Comparison of ENCODE assay signal across 8 cellular contexts in the genomic region with DNA sequence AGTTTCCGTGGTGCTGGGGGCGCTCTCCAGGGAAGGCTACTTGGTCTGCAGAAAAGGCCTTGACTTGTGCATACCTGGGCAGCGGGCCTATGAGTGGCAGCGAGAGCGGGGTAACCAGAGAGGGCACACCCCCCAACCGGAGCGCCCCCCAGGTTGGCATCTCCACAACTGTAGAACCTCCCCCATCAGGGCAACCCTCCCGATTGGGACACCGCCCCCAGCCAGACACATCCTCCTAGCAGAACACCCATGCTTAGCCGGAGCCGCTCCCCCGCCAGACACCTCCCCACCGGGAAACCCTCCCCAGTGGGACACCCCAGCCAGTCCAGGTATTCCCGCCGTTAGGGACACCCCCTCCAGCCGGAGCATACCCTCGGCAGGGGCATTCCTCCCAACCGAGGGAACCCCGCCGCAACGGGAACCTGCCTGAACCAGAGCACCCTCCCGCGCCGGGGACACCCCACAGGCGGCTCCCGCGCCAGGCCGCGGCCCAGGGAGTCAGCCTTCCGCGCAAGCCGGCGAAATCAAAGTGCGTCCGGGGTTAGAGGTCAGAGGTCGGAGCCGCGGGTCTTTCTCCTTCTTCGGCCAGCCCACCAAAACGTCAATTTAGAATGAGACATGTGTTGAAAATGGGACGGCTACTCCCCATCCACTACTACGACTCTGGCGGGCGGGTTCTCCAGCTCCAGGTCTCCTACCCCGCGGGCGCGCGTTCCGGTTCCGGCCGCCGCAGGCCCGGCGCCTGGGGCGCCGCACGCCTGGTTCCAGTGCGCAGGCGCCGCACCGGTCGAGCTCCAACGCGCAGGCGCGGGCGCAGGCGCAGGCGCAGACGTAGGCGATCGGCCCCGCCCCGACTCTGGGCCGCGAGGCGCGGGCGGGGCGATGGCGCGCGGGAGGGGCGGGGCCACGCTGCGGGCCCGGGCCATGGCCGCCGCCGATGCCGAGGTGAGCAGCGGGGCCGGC. TPM values are rescaled to one million over a fixed set of nuclear protein-coding genes. Genes with fewer than 3 reads are reported as not detected.
A peak's percentile ranks its signal among the peaks of the same experiment; 100 is the strongest.
DNase-seq lines count a peak whose midpoint lies in the region; ATAC-seq and TF ChIP-seq lines count a peak whose summit lies in the region.

Gene EHMT1, plus strand, starts transcription at position 901 of the 963 bp plus-strand sequence. Its CDS starts 24 bp downstream, at position 925.

- H3K4me2 ChIP-seq in hepatocyte = peak within 1 kb of the TSS; percentile 90

- peaks cover 19 to 25% of the 10 kb centered on the region in 2 donors for H3K36me3 ChIP-seq in ascending aorta
- no peaks in the 10 kb centered on the region for H3K36me3 ChIP-seq in hepatocyte (replicated peaks; ENCODE audit: insufficient read depth, low read depth)

- TF ChIP-seq CTCF in ascending aorta (IDR thresholded peaks at IDR 0.05) = no peak
- no peak for TF ChIP-seq CTCF in hepatocyte (IDR thresholded peaks at IDR 0.05; ENCODE audit: poor library complexity)
- TF ChIP-seq CTCF in retinal pigment epithelial cell (conservative IDR thresholded peaks at IDR 0.05; ENCODE audit: low read depth, low read length) = no peak

- ATAC-seq in HG02798 (IDR thresholded peaks at IDR 0.05; ENCODE audit: poor library complexity, unreplicated experiment) = peak; percentile 84

- peaks cover 36% of the 10 kb centered on the region for H4K20me1 ChIP-seq in hepatocyte (ENCODE audit: insufficient read depth, poor library complexity, severe bottlenecking)

- no peaks in the 10 kb centered on the region for H3K27me3 ChIP-seq in ascending aorta
- no peaks in the 10 kb centered on the region for H3K27me3 ChIP-seq in hepatocyte

- peak within 1 kb of the TSS; percentile 79 to 80 for H3K4me3 ChIP-seq in ascending aorta
- H3K4me3 ChIP-seq in hepatocyte = peak within 1 kb of the TSS; percentile 44
- peak within 1 kb of the TSS; percentile 91 for H3K4me3 ChIP-seq in retinal pigment epithelial cell (ENCODE audit: low read length)

- WGBS in hepatocyte (ENCODE audit: low lambda C conversion rate, missing lambda C conversion rate) = 1% methylated on average over 54 of the region's 94 CpGs

- peaks cover 7 to 28% of the 10 kb centered on the region in 2 donors for H3K4me1 ChIP-seq in ascending aorta
- peaks cover 21% of the 10 kb centered on the region for H3K4me1 ChIP-seq in hepatocyte (ENCODE audit: insufficient read depth)

- H3K9me3 ChIP-seq in ascending aorta (no peaks in the 10 kb centered on the region), hepatocyte (ENCODE audit: low read depth) (no peaks in the 10 kb centered on the region)

- peak; percentile 52 for DNase-seq in NCI-H1694 (lab: John Stamatoyannopoulos, UW)
- DNase-seq in T-helper 22 cell (ENCODE audit: low read depth) = peak; percentile 75
- DNase-seq in ascending aorta (ENCODE audit: low spot score in 2 of 2) = peak; percentile 41 to 89
- DNase-seq in hepatocyte (ENCODE audit: low spot score) = peak; percentile 95
- no peak for DNase-seq in retinal pigment epithelial cell (ENCODE audit: low read depth)
- no peak for DNase-seq in OCI-M2 (lab: John Stamatoyannopoulos, UW; ENCODE audit: unreplicated experiment)

- H2AFZ ChIP-seq in hepatocyte = peak within 1 kb of the TSS; percentile 14

- intact Hi-C loops in ascending aorta (cut with DNase I) = loop anchor here (1.0 to 2.0 kb wide), 2 partner anchors 13 to 40 kb away; partner anchors contain the start of genes ARRDC1 and DPH7

- peaks cover 74% of the 10 kb centered on the region for H3K79me2 ChIP-seq in hepatocyte

- no peaks in the 10 kb centered on the region for H3K9me2 ChIP-seq in hepatocyte (replicated peaks; ENCODE audit: insufficient read depth)

- TF ChIP-seq POLR2A in GM15510 (IDR thresholded peaks at IDR 0.05; ENCODE audit: borderline replicate concordance, extremely low read depth, insufficient read length) = peak; percentile 70

- H3K27ac ChIP-seq in ascending aorta = peak within 1 kb of the TSS; percentile 83 to 97
- H3K27ac ChIP-seq in hepatocyte = peak within 1 kb of the TSS; percentile 92

RNA-seq across cellular contexts. Expression of gene EHMT1, which starts in this region (rescaled TPM):
- total RNA-seq in ascending aorta (49.9 TPM), hepatocyte (40.6 and 46.0 TPM in 2 replicates)
- polyA plus RNA-seq in hepatocyte = 47.0 and 47.7 TPM in 2 replicates

Comparison
In these comparisons a context has a peak if more than half of its experiments do, and no peak if none do; other contexts are left out.
1. DNase-seq: peak in NCI-H1694 (single experiment), T-helper 22 cell (single experiment), ascending aorta (2 of 2) and hepatocyte (single experiment); none in retinal pigment epithelial cell (single experiment) and OCI-M2 (single experiment).
2. Peak in every context shown above with its lines, with median percentiles within 50 percentile points of each other: H3K4me3 ChIP-seq.